Comparison of ENCODE assay signal across 20 cellular contexts in genomic region chr2:14081526-14081925, GRCh38.
"Had no signal": no experiment of that assay in that cellular context is flagged by ENCODE, and none has a peak within 500 bp of the region (broad histone marks: within the 10 kb centered on the region; RNA-seq: fewer than 3 reads in every experiment).

No MANE protein-coding gene starts in this region.

- H3K27me3 ChIP-seq: cardiac muscle cell, gastrocnemius medialis, upper lobe of right lung had no signal

- H3K36me3 Mint-ChIP-seq: activated CD8-positive, alpha-beta memory T cell treated with anti-CD3 and anti-CD28 coated beads, Interleukin-2, amount 10 ng/mL, durations not matched to agents 7 days and 5 days had no signal

- H3K9me3 ChIP-seq: gastrocnemius medialis, upper lobe of right lung had no signal

- H3K27ac ChIP-seq: cardiac muscle cell, gastrocnemius medialis, left ventricle myocardium inferior, upper lobe of right lung, VCaP had no signal

- DNase-seq: activated CD4-positive, alpha-beta T cell treated with anti-CD3 and anti-CD28 coated beads, Interleukin-2, amount 10 ng/mL, durations not matched to agents 24 days and 14 days; activated CD8-positive, alpha-beta memory T cell treated with anti-CD3 and anti-CD28 coated beads, Interleukin-2, amount 10 ng/mL, durations not matched to agents 7 days and 5 days; activated CD8-positive, alpha-beta T cell treated with anti-CD3 and anti-CD28 coated beads for 36 hours; activated gamma-delta T cell treated with Interleukin-2 at 50 U/mL for 16 hours; activated T-cell treated with anti-CD3 and anti-CD28 coated beads for 4 hours; gastrocnemius medialis; hippocampal formation; left ventricle myocardium inferior; midbrain; natural killer cell; right cardiac atrium; stimulated activated CD4-positive, alpha-beta T cell treated with anti-CD3 and anti-CD28 coated beads, Interleukin-12 subunit alpha, Interleukin-12 subunit beta, amount 100 ng/mL, for 4 hours; stimulated activated CD4-positive, alpha-beta T cell treated with anti-CD3 and anti-CD28 coated beads, Interleukin-4, amount 100 ng/mL, for 4 hours; stimulated activated naive CD8-positive, alpha-beta T cell treated with anti-CD3 and anti-CD28 coated beads, Interleukin-15, Interleukin-2, amounts not matched to agents 100 U/mL and 50 U/mL, for 24 hours; upper lobe of right lung had no signal

- H3K27ac Mint-ChIP-seq: activated CD4-positive, alpha-beta T cell treated with anti-CD3 and anti-CD28 coated beads, Interleukin-2, amount 10 ng/mL, durations not matched to agents 24 days and 14 days; activated CD8-positive, alpha-beta memory T cell treated with anti-CD3 and anti-CD28 coated beads, Interleukin-2, amount 10 ng/mL, durations not matched to agents 7 days and 5 days; activated CD8-positive, alpha-beta T cell treated with anti-CD3 and anti-CD28 coated beads for 36 hours; activated naive CD4-positive, alpha-beta T cell treated with anti-CD3 and anti-CD28 coated beads, Interleukin-2, amount 50 U/mL, for 72 hours; natural killer cell; progenitor cell of endocrine pancreas had no signal

- ATAC-seq: activated CD4-positive, CD25-positive, alpha-beta regulatory T cell treated with anti-CD3 and anti-CD28 coated beads, Interleukin-2, amount 50 U/mL, for 24 hours; activated CD8-positive, alpha-beta memory T cell treated with anti-CD3 and anti-CD28 coated beads, Interleukin-2, amount 10 ng/mL, durations not matched to agents 7 days and 5 days; activated CD8-positive, alpha-beta T cell treated with anti-CD3 and anti-CD28 coated beads for 36 hours; activated naive CD4-positive, alpha-beta T cell treated with anti-CD3 and anti-CD28 coated beads, Interleukin-2, amount 50 U/mL, for 72 hours; gastrocnemius medialis; natural killer cell; right cardiac atrium; stimulated activated naive CD8-positive, alpha-beta T cell treated with anti-CD3 and anti-CD28 coated beads, Interleukin-15, Interleukin-2, amounts not matched to agents 100 U/mL and 50 U/mL, for 24 hours; upper lobe of right lung had no signal

- H3K36me3 ChIP-seq: cardiac muscle cell, gastrocnemius medialis, left ventricle myocardium inferior, upper lobe of right lung had no signal

- H3K4me1 Mint-ChIP-seq: activated CD4-positive, alpha-beta T cell treated with anti-CD3 and anti-CD28 coated beads, Interleukin-2, amount 10 ng/mL, durations not matched to agents 24 days and 14 days; activated CD8-positive, alpha-beta memory T cell treated with anti-CD3 and anti-CD28 coated beads, Interleukin-2, amount 10 ng/mL, durations not matched to agents 7 days and 5 days; natural killer cell had no signal

- H3K4me3 ChIP-seq: cardiac muscle cell, gastrocnemius medialis, left ventricle myocardium inferior, upper lobe of right lung had no signal

- H3K4me3 Mint-ChIP-seq: activated CD4-positive, alpha-beta T cell treated with anti-CD3 and anti-CD28 coated beads, Interleukin-2, amount 10 ng/mL, durations not matched to agents 24 days and 14 days; activated CD8-positive, alpha-beta memory T cell treated with anti-CD3 and anti-CD28 coated beads, Interleukin-2, amount 10 ng/mL, durations not matched to agents 7 days and 5 days; activated CD8-positive, alpha-beta T cell treated with anti-CD3 and anti-CD28 coated beads for 36 hours; natural killer cell had no signal

- H3K27me3 Mint-ChIP-seq: activated CD4-positive, alpha-beta T cell treated with anti-CD3 and anti-CD28 coated beads, Interleukin-2, amount 10 ng/mL, durations not matched to agents 24 days and 14 days; activated CD8-positive, alpha-beta memory T cell treated with anti-CD3 and anti-CD28 coated beads, Interleukin-2, amount 10 ng/mL, durations not matched to agents 7 days and 5 days; activated CD8-positive, alpha-beta T cell treated with anti-CD3 and anti-CD28 coated beads for 36 hours; progenitor cell of endocrine pancreas had no signal

- H3K4me1 ChIP-seq: gastrocnemius medialis, left ventricle myocardium inferior, upper lobe of right lung had no signal
